In genomic region chr10:99874341-99875085, GRCh38 we compare ENCODE assay signal across 2 cellular contexts.
A peak's percentile ranks its signal among the peaks of the same experiment; 100 is the strongest.
TF ChIP-seq lines count a peak whose summit lies in the region.

No MANE protein-coding gene starts in this region.

TF ChIP-seq in GM12891, 5 proteins besides CTCF, POLR2A, EP300 and RAD21 (continued from another document):
- TF ChIP-seq POLR2AphosphoS5 (IDR thresholded peaks at IDR 0.05; ENCODE audit: low read depth, low read length) (no peak), SPI1 (IDR thresholded peaks at IDR 0.05; ENCODE audit: low read depth, low read length) (no peak), TAF1 (IDR thresholded peaks at IDR 0.05; ENCODE audit: low read depth, low read length) (no peak)

TF ChIP-seq in H1, 55 proteins besides CTCF, POLR2A, EP300 and RAD21 (continued from another document):
- TF ChIP-seq SIX5 (IDR thresholded peaks at IDR 0.05; ENCODE audit: low read depth, low read length) = no peak
- TF ChIP-seq POLR2AphosphoS5 (IDR thresholded peaks at IDR 0.05; ENCODE audit: low read depth, low read length) = peak; percentile 78; the same call in 1 of the 2 replicates
- TF ChIP-seq ZNF274 (IDR thresholded peaks at IDR 0.05; ENCODE audit: borderline replicate concordance, extremely low read depth, low read length) = no peak
